1 cellular context compared by ENCODE assay signal in the genomic region with DNA sequence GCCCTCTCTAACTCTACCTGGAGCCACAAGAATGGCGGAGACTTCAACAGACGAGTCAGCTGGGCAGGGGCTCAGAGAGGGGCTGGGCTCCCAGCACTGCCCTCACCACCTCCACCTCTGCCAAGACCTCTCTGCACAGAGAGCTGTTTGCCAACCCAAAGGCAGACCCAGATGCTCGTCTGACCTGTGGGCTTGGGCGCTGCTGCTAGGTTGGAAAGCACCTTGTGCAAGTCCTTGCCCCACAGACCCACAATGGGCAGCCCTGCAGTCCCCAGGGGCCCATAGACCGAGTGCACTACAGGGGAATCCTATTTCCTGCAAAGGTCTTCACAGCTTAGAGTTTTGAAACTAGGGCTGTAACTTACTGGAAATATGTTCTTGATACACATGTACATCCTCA.
TF ChIP-seq lines count a peak whose summit lies in the region.

No MANE protein-coding gene starts in this region.

TF ChIP-seq in GM12878, 131 proteins besides CTCF, POLR2A, EP300 and RAD21 (continued from another document):
- TF ChIP-seq ZBTB4 (CRISPR knock-in tag; IDR thresholded peaks at IDR 0.05) (0 out of 2 replicates have a peak, but pooled peaks have one; percentile 10), RELB (IDR thresholded peaks at IDR 0.05; ENCODE audit: low read depth) (peak; percentile 58; the same call in 1 of the 2 replicates), MEF2B (IDR thresholded peaks at IDR 0.05; ENCODE audit: partially characterized antibody, poor library complexity, severe bottlenecking) (peak; percentile 88)
- TF ChIP-seq, protein P1, sequence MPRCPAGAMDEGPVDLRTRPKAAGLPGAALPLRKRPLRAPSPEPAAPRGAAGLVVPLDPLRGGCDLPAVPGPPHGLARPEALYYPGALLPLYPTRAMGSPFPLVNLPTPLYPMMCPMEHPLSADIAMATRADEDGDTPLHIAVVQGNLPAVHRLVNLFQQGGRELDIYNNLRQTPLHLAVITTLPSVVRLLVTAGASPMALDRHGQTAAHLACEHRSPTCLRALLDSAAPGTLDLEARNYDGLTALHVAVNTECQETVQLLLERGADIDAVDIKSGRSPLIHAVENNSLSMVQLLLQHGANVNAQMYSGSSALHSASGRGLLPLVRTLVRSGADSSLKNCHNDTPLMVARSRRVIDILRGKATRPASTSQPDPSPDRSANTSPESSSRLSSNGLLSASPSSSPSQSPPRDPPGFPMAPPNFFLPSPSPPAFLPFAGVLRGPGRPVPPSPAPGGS (IDR thresholded peaks at IDR 0.05; ENCODE audit: borderline replicate concordance, insufficient read depth, low read depth, low read length, poor library complexity, severe bottlenecking) = peak; percentile 22
